ENCODE assay signal across 8 cellular contexts in the genomic region with DNA sequence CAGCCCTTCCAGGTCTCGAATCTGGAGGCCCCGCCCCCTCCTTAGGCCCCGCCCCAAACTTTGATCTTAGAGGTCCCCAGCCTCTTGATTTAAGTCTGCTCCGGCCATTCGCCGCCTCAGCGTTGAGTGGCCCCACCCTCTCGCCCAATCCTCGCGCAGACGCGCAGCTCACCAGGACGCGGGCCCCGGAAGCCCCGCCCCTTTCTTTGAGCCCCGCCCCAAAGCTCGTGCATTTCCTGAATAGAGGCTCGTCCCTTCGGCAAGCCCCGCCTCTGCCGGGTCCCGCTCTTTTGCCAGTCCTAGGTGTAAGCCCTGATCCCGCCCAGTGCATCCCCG.
DNase-seq lines count a peak whose midpoint lies in the region; ATAC-seq and TF ChIP-seq lines count a peak whose summit lies in the region.

No MANE protein-coding gene starts in this region.

- DNase-seq in NCI-H2107 (lab: John Stamatoyannopoulos, UW) (peak; percentile 92), UCSD-AML1 (lab: John Stamatoyannopoulos, UW; ENCODE audit: unreplicated experiment) (peak; percentile 100), brain microvascular endothelial cell (peak; percentile 99), iPS DF 6.9 (ENCODE audit: low read depth, low spot score) (peak; percentile 87), skeletal muscle cell (ENCODE audit: low read depth) (peak; percentile 94)

- TF ChIP-seq CTCF in 22Rv1 (IDR thresholded peaks at IDR 0.05) (no peak), brain microvascular endothelial cell (IDR thresholded peaks at IDR 0.05; ENCODE audit: low read depth, low read length, missing control alignments) (no peak)

- ATAC-seq in GM18519 (IDR thresholded peaks at IDR 0.05; ENCODE audit: low FRiP score, unreplicated experiment) (peak; percentile 59), HG03060 (IDR thresholded peaks at IDR 0.05; ENCODE audit: low read depth, unreplicated experiment) (peak; percentile 57)

- no CpG with 5 or more reads among the region's 25 CpGs for WGBS in iPS DF 6.9 (ENCODE audit: insufficient coverage, insufficient read length)

- H3K36me3 ChIP-seq in brain microvascular endothelial cell (replicated peaks) = peaks cover 20% of the 10 kb centered on the region
- peaks cover 13% of the 10 kb centered on the region; the same call in 1 of the 2 replicates for H3K36me3 ChIP-seq in iPS DF 6.9 (ENCODE audit: control insufficient read depth, insufficient read depth, low read length)

- no peaks in the 10 kb centered on the region for H3K27me3 ChIP-seq in brain microvascular endothelial cell (replicated peaks)
- no peaks in the 10 kb centered on the region for H3K27me3 ChIP-seq in iPS DF 6.9 (ENCODE audit: control insufficient read depth, insufficient read depth, low read length)

- no peaks in the 10 kb centered on the region for H3K4me1 ChIP-seq in iPS DF 6.9 (ENCODE audit: control insufficient read depth, insufficient read depth, low read length)

- peak overlapping the region; percentile 99 for H3K4me3 ChIP-seq in brain microvascular endothelial cell (ENCODE audit: low read depth, low read length)
- peak overlapping the region; percentile 94; the same call in 1 of the 2 replicates for H3K4me3 ChIP-seq in iPS DF 6.9 (ENCODE audit: low read length)
- peak overlapping the region; percentile 94 for H3K4me3 ChIP-seq in skeletal muscle cell (ENCODE audit: low read depth, low read length)

- H3K9me3 ChIP-seq in iPS DF 6.9 (ENCODE audit: control insufficient read depth, insufficient read depth, low read length) = no peaks in the 10 kb centered on the region

- in situ Hi-C loops in brain microvascular endothelial cell (cut with HindIII; ENCODE audit: low pct_ligation_motif_present, low sequenced_read_pairs) = no loop called here

- H3K27ac ChIP-seq in 22Rv1 (peak overlapping the region; percentile 94), brain microvascular endothelial cell (peak overlapping the region; percentile 85), iPS DF 6.9 (ENCODE audit: low read length) (no peak overlapping the region)
